In the genomic region with DNA sequence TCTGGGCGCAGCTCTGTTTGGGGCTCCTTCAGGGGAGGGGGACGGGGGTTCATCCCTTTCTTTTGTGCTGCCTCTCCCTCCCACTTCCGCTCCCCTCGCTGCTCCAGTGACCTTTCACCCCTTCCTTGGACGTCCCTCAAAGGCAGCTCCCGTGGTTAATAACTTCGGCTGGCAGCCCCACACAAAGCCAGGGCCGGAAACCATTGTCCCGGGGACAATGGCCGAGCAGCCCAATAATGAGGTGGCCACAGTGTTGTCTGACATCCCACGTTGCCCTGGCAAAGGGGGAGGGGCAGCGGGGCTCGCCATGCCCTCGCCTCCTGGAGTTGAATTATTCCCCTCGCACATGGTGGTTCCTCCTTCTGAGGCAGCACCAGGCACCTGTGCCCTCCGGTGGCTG, we compare ENCODE assay signal across 7 cellular contexts. TPM values are rescaled to one million over a fixed set of nuclear protein-coding genes. Genes with fewer than 3 reads are reported as not detected.
DNase-seq lines count a peak whose midpoint lies in the region; TF ChIP-seq lines count a peak whose summit lies in the region.
"Not testable (repeated sequence)": the region's sequence is repeated elsewhere in the genome, so short reads cannot be mapped to it uniquely, and the experiment has no call there.

No MANE protein-coding gene starts in this region.

- H3K36me3 ChIP-seq in neuronal stem cell (replicated peaks in 1 of 2; ENCODE audit: control insufficient read depth in 2 of 2, insufficient read depth in 2 of 2, low read length in 2 of 2): not testable (repeated sequence)

- WGBS in neuronal stem cell (ENCODE audit: extremely low coverage in 2 of 2, insufficient read length in 2 of 2, insufficient replicate concordance in 1 of 2), 2 donors: no CpG with 5 or more reads among the region's 16 CpGs

- not testable (repeated sequence) for H2BK120ac ChIP-seq in neuronal stem cell (ENCODE audit: low read depth, low read length)

- not testable (repeated sequence) for H2BK12ac ChIP-seq in neuronal stem cell (ENCODE audit: low read length)

- H3K9me3 ChIP-seq in neuronal stem cell (replicated peaks in 1 of 2; ENCODE audit: control insufficient read depth in 2 of 2, insufficient read depth in 1 of 2, low read depth in 1 of 2, low read length in 2 of 2): not testable (repeated sequence)

- H3K14ac ChIP-seq in neuronal stem cell (ENCODE audit: low read length): not testable (repeated sequence)

- POLR2A ChIA-PET in RWPE1 (lab: Yijun Ruan, JAX; ENCODE audit: low non-redundant PET): not testable (repeated sequence)

- H3K4ac ChIP-seq in neuronal stem cell (ENCODE audit: low read length): not testable (repeated sequence)

- H3K18ac ChIP-seq in neuronal stem cell (ENCODE audit: low read length): peak overlapping the region; percentile 11

- H2BK5ac ChIP-seq in neuronal stem cell (ENCODE audit: low read length): not testable (repeated sequence)

- H3K4me2 ChIP-seq in neuronal stem cell (ENCODE audit: insufficient read depth, low read length, poor library complexity, severe bottlenecking): peak overlapping the region; percentile 41

- CTCF ChIA-PET in RWPE1 (lab: Yijun Ruan, JAX): not testable (repeated sequence)

- H2AK5ac ChIP-seq in neuronal stem cell (ENCODE audit: low read depth, low read length): not testable (repeated sequence)

- not testable (repeated sequence) for H3K9ac ChIP-seq in neuronal stem cell (ENCODE audit: low read depth, low read length, poor library complexity)

- not testable (repeated sequence) for H3K79me1 ChIP-seq in neuronal stem cell (ENCODE audit: low read depth, low read length)

- H2AFZ ChIP-seq in neuronal stem cell (ENCODE audit: low read length): not testable (repeated sequence)

- peaks cover 20 to 29% of the 10 kb centered on the region in 2 donors for H3K4me1 ChIP-seq in neuronal stem cell (ENCODE audit: control insufficient read depth in 2 of 2, insufficient read depth in 1 of 2, low read depth in 1 of 2, low read length in 2 of 2)

- not testable (repeated sequence) for H3K27me3 ChIP-seq in neuronal stem cell (ENCODE audit: control insufficient read depth in 3 of 3, insufficient read depth in 3 of 3, low read depth in 1 of 3, low read length in 3 of 3)

- DNase-seq in NCI-H146 (lab: John Stamatoyannopoulos, UW) (peak; percentile 55), astrocyte of the hippocampus (ENCODE audit: low read depth, low spot score) (peak; percentile 29), ecto neural progenitor cell (ENCODE audit: low spot score) (peak; percentile 90), left kidney (ENCODE audit: low read depth, low spot score) (peak; percentile 23), neuronal stem cell (ENCODE audit: low spot score) (peak; percentile 93), putamen (ENCODE audit: low spot score) (peak; percentile 27)
- not testable (repeated sequence) for DNase-seq in RWPE1 (ENCODE audit: low spot score)

- not testable (repeated sequence) for H4K8ac ChIP-seq in neuronal stem cell (ENCODE audit: low read depth, low read length)

- not testable (repeated sequence) for H3K23ac ChIP-seq in neuronal stem cell (ENCODE audit: low read depth, low read length, poor library complexity)

- H2BK15ac ChIP-seq in neuronal stem cell (ENCODE audit: low read length): not testable (repeated sequence)

- H3K27ac ChIP-seq in RWPE1: peak overlapping the region; percentile 88
- peak overlapping the region; percentile 60 for H3K27ac ChIP-seq in neuronal stem cell (replicated peaks; ENCODE audit: low read length)

- H4K91ac ChIP-seq in neuronal stem cell (ENCODE audit: low read depth, low read length, poor library complexity): not testable (repeated sequence)

- not testable (repeated sequence) for H3K4me3 ChIP-seq in neuronal stem cell (ENCODE audit: low read length in 2 of 2)

- TF ChIP-seq CTCF in RWPE1 (conservative IDR thresholded peaks at IDR 0.05; ENCODE audit: low read depth): not testable (repeated sequence)

RNA-seq across cellular contexts. Expression of a gene that starts 27.0 kb away (rescaled TPM):
- polyA plus RNA-seq in neuronal stem cell (2013, experiment 1 of 2): 10.1 TPM
- 11.5 TPM for polyA plus RNA-seq in neuronal stem cell (2013, experiment 2 of 2)
